ENCODE assay signal across 8 cellular contexts in genomic region chr6:37565267-37566208, GRCh38.
DNase-seq lines count a peak whose midpoint lies in the region; ATAC-seq lines count a peak whose summit lies in the region.

No MANE protein-coding gene starts in this region.

- intact Hi-C loops in activated naive CD4-positive, alpha-beta T cell treated with anti-CD3 and anti-CD28 coated beads for 36 hours (cut with micrococcal nuclease): loop anchor here (1.0 to 5.0 kb wide), 6 partner anchors 29 to 548 kb away; no protein-coding TSS in a partner anchor
- intact Hi-C loops in Right ventricle myocardium superior (cut with DNase I): loop anchor here (5.0 to 10.0 kb wide), 3 partner anchors 78 to 183 kb away; partner anchors contain the start of gene MDGA1

- H3K4me1 ChIP-seq in SJSA1 (replicated peaks): peaks cover 14% of the 10 kb centered on the region

- CTCF ChIA-PET in activated naive CD4-positive, alpha-beta T cell treated with anti-CD3 and anti-CD28 coated beads for 36 hours (lab: Charles Lee): interaction anchor here (0.7 to 4.7 kb wide), 33 partner anchors 8 to 240 kb away, joined by 3 to 54 read pairs (median 5); partner anchors contain the start of gene CCDC167

- H3K4me1 Mint-ChIP-seq in activated naive CD4-positive, alpha-beta T cell treated with anti-CD3 and anti-CD28 coated beads for 36 hours (ENCODE audit: low read depth): peaks cover 4% of the 10 kb centered on the region

- no peak overlapping the region for H3K27ac Mint-ChIP-seq in activated naive CD4-positive, alpha-beta T cell treated with anti-CD3 and anti-CD28 coated beads for 36 hours

- no peak overlapping the region for H3K4me3 Mint-ChIP-seq in activated naive CD4-positive, alpha-beta T cell treated with anti-CD3 and anti-CD28 coated beads for 36 hours

- no peaks in the 10 kb centered on the region for H3K36me3 ChIP-seq in SJSA1

- H3K9me3 Mint-ChIP-seq in activated naive CD4-positive, alpha-beta T cell treated with anti-CD3 and anti-CD28 coated beads for 36 hours: no peaks in the 10 kb centered on the region

- H3K36me3 Mint-ChIP-seq in activated naive CD4-positive, alpha-beta T cell treated with anti-CD3 and anti-CD28 coated beads for 36 hours (ENCODE audit: low read depth): no peaks in the 10 kb centered on the region

- H3K27me3 Mint-ChIP-seq in activated naive CD4-positive, alpha-beta T cell treated with anti-CD3 and anti-CD28 coated beads for 36 hours (ENCODE audit: low read depth): no peaks in the 10 kb centered on the region

- H3K4me3 ChIP-seq in SJSA1 (peak overlapping the region; percentile 23), skeletal muscle cell (ENCODE audit: low read depth, low read length) (peak overlapping the region; percentile 39)

- H3K27me3 ChIP-seq in SJSA1 (replicated peaks): no peaks in the 10 kb centered on the region

- ATAC-seq in Right ventricle myocardium superior (ENCODE audit: poor library complexity) (peak; percentile 37), HG03135 (IDR thresholded peaks at IDR 0.05; ENCODE audit: unreplicated experiment) (no peak), GM18907 (IDR thresholded peaks at IDR 0.05; ENCODE audit: unreplicated experiment) (no peak)

- H3K27ac ChIP-seq in SJSA1: no peak overlapping the region

- peak; percentile 24 for DNase-seq in activated naive CD4-positive, alpha-beta T cell treated with anti-CD3 and anti-CD28 coated beads for 36 hours
- no peak for DNase-seq in activated naive CD4-positive, alpha-beta T cell (lab: John Stamatoyannopoulos, UW)
- DNase-seq in SJSA1 (ENCODE audit: low read depth in 1 of 2, low spot score in 2 of 2): no peak
- no peak for DNase-seq in Right ventricle myocardium superior
- no peak for DNase-seq in skeletal muscle cell (ENCODE audit: low read depth)
- no peak for DNase-seq in Kasumi-1 (lab: John Stamatoyannopoulos, UW)

- no peaks in the 10 kb centered on the region for H3K9me3 ChIP-seq in SJSA1 (replicated peaks)
